ENCODE assay signal across 11 cellular contexts in the genomic region with DNA sequence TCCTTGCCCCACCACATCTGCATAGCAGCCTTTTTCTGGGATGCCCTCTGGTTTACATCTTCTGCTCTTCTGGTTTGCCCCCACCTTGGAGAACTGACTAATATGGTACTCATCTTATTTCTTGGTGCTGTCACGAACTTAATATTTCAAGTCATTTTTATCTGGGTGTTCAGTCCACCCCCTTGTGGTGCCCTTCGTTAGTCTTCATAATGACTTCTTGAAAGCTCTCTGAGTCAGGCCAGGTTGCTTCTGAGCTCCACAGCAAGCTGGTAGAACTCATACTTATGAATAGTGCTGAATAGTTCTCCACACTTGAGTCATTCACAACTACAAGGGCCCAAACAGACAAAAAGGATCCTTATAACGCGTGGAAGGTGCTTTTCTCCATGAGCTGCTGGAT. TPM values are rescaled to one million over a fixed set of nuclear protein-coding genes. Genes with fewer than 3 reads are reported as not detected.
DNase-seq lines count a peak whose midpoint lies in the region; ATAC-seq and TF ChIP-seq lines count a peak whose summit lies in the region.
"Had no signal": no experiment of that assay in that cellular context is flagged by ENCODE, and none has a peak within 500 bp of the region (broad histone marks: within the 10 kb centered on the region; RNA-seq: fewer than 3 reads in every experiment).

No MANE protein-coding gene starts in this region.

- no peaks in the 10 kb centered on the region for H3K36me3 Mint-ChIP-seq in endothelial cell (ENCODE audit: low read depth, unreplicated experiment)

- no peak overlapping the region for H3K27ac Mint-ChIP-seq in endothelial cell (ENCODE audit: unreplicated experiment)

- peaks cover 1% of the 10 kb centered on the region for H3K27me3 Mint-ChIP-seq in endothelial cell (ENCODE audit: unreplicated experiment)

- ATAC-seq in sciatic nerve = peak; percentile 76

- H3K4me3 ChIP-seq in fibroblast of pulmonary artery (replicated peaks; ENCODE audit: low read depth, low read length) = no peak overlapping the region

- H3K4me3 Mint-ChIP-seq in endothelial cell (ENCODE audit: unreplicated experiment) = no peak overlapping the region

- no peaks in the 10 kb centered on the region for H3K4me1 Mint-ChIP-seq in endothelial cell (ENCODE audit: unreplicated experiment)

- TF ChIP-seq CTCF in fibroblast of pulmonary artery (IDR thresholded peaks at IDR 0.05; ENCODE audit: low read length, missing control alignments) (no peak), endothelial cell (IDR thresholded peaks at IDR 0.05; ENCODE audit: unreplicated experiment) (no peak)

- DNase-seq in EL = peak; percentile 80
- DNase-seq in SW480 (ENCODE audit: low spot score) = peak; percentile 31
- peak; percentile 37 for DNase-seq in fibroblast of pulmonary artery (ENCODE audit: low read depth)
- DNase-seq in sciatic nerve (ENCODE audit: low spot score) = no peak
- no peak for DNase-seq in activated CD8-positive, alpha-beta memory T cell treated with anti-CD3 and anti-CD28 coated beads for 24 hours
- no peak for DNase-seq in endothelial cell (ENCODE audit: low spot score)
- DNase-seq in activated CD4-positive, alpha-beta T cell treated with anti-CD3 and anti-CD28 coated beads, Interleukin-2, amount 50 U/mL, for 48 hours = no peak
- no peak for DNase-seq in NK-92 treated with Interleukin-12 subunit alpha and Interleukin-12 subunit beta, amount 100 ng/mL, for 24 hours (lab: John Stamatoyannopoulos, UW)
- DNase-seq: activated CD4-positive, alpha-beta T cell treated with anti-CD3 and anti-CD28 coated beads for 48 hours; activated naive CD4-positive, alpha-beta T cell treated with Interleukin-2 at 50 U/mL for 16 hours; NCI-H446 had no signal

- no peaks in the 10 kb centered on the region for H3K9me3 Mint-ChIP-seq in endothelial cell (ENCODE audit: unreplicated experiment)

- intact Hi-C loops in sciatic nerve (cut with DNase I) = no loop called here

RNA-seq across cellular contexts. Expression of a gene that starts 35.8 kb away (rescaled TPM):
- total RNA-seq in sciatic nerve = 3.5 TPM
- 5.8 TPM for total RNA-seq in endothelial cell (ENCODE audit: unreplicated experiment)

Comparison
In these comparisons a context has a peak if more than half of its experiments do, and no peak if none do; other contexts are left out.
1. DNase-seq: peak in EL (single experiment), SW480 (single experiment) and fibroblast of pulmonary artery (single experiment); none in sciatic nerve (single experiment), activated CD8-positive, alpha-beta memory T cell treated with anti-CD3 and anti-CD28 coated beads for 24 hours (single experiment), endothelial cell (single experiment), activated CD4-positive, alpha-beta T cell treated with anti-CD3 and anti-CD28 coated beads, Interleukin-2, amount 50 U/mL, for 48 hours (0 of 2) and NK-92 treated with Interleukin-12 subunit alpha and Interleukin-12 subunit beta, amount 100 ng/mL, for 24 hours (single experiment).